1 cellular context compared by ENCODE assay signal in the genomic region with DNA sequence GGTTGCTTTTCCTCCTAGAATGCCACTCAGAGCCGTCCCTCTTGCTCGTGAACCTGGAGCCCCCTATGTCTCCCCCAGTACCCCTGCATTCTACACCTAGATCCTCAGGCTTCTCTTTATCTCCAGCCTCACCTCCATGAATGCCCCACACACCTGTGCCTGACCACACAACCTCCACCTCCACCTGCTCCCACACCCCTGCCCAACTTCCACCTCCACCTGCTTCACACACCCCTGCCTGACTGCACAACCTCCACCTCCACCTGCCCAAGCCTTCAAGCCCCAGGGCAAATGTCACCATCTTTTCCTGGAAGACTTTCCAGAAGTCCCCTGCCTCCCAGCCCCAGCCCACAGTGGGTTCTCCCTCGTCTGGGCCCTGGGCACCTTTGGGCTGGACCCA.
TF ChIP-seq lines count a peak whose summit lies in the region.

No MANE protein-coding gene starts in this region.

TF ChIP-seq in IMR-90, 13 proteins besides CTCF, POLR2A, EP300 and RAD21:
- TF ChIP-seq, protein P1, sequence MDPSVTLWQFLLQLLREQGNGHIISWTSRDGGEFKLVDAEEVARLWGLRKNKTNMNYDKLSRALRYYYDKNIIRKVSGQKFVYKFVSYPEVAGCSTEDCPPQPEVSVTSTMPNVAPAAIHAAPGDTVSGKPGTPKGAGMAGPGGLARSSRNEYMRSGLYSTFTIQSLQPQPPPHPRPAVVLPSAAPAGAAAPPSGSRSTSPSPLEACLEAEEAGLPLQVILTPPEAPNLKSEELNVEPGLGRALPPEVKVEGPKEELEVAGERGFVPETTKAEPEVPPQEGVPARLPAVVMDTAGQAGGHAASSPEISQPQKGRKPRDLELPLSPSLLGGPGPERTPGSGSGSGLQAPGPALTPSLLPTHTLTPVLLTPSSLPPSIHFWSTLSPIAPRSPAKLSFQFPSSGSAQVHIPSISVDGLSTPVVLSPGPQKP (IDR thresholded peaks at IDR 0.05; ENCODE audit: borderline replicate concordance, low read depth, low read length), result no peak
- TF ChIP-seq RCOR1 (IDR thresholded peaks at IDR 0.05; ENCODE audit: insufficient replicate concordance, low read length), result no peak
